Comparison of ENCODE assay signal across 5 cellular contexts in the genomic region with DNA sequence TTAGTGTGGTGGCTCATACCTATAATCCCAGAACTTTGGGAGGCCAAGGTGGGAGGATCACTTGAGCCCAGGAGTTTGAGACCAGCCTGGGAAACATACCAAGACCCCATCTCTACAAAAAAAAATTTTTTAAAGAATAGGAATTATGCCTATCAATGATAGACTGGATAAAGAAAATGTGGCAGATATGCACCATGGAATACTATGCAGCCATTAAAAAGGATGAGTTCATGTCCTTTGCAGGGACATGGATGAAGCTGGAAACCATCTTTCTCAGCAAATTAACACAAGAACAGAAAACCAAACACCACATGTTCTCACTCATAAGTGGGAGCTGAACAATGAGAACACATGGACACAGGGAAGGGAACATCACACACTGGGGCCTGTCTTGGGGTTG. TPM values are rescaled to one million over a fixed set of nuclear protein-coding genes. Genes with fewer than 3 reads are reported as not detected.
"Had no signal": no experiment of that assay in that cellular context is flagged by ENCODE, and none has a peak within 500 bp of the region (broad histone marks: within the 10 kb centered on the region; RNA-seq: fewer than 3 reads in every experiment).

No MANE protein-coding gene starts in this region.

RNA-seq across cellular contexts. Expression of gene NOX5, which starts 54.8 kb away (rescaled TPM):
- total RNA-seq: OCI-LY7, Right ventricle myocardium inferior, Right ventricle myocardium superior, SJCRH30, SJSA1 had no signal
